13 cellular contexts compared by ENCODE assay signal in the genomic region with DNA sequence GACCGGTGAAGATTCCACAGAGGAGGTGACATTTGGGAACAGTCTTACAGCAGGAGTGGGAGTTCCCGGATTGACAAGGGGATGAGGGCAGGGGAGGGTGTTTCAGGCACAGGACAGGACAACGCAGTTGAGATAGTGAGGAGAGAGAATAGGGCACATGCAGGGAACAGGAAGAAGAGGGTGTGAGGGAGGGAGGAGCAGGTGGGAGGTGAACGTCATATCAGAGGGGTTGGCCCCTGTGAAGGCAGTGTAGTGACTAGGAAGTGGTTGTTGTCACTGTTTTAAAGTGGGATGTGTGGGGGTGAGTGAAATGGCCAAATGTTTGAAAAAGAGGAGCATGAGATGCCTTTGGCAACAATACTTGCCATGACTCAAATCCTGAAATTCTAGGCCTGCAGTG. TPM values are rescaled to one million over a fixed set of nuclear protein-coding genes. Genes with fewer than 3 reads are reported as not detected.
A peak's percentile ranks its signal among the peaks of the same experiment; 100 is the strongest.
DNase-seq lines count a peak whose midpoint lies in the region; ATAC-seq and TF ChIP-seq lines count a peak whose summit lies in the region.
"Had no signal": no experiment of that assay in that cellular context is flagged by ENCODE, and none has a peak within 500 bp of the region (broad histone marks: within the 10 kb centered on the region; RNA-seq: fewer than 3 reads in every experiment).

No MANE protein-coding gene starts in this region.

- H3K4me3 Mint-ChIP-seq in activated naive CD4-positive, alpha-beta T cell treated with anti-CD3 and anti-CD28 coated beads, Interleukin-2, amount 10 ng/mL, durations not matched to agents 7 days and 5 days = no peak overlapping the region
- H3K4me3 Mint-ChIP-seq in WTC11 = no peak overlapping the region
- H3K4me3 Mint-ChIP-seq: type B pancreatic cell had no signal

- peak overlapping the region; percentile 85 for H3K27ac Mint-ChIP-seq in activated naive CD4-positive, alpha-beta T cell treated with anti-CD3 and anti-CD28 coated beads, Interleukin-2, amount 10 ng/mL, durations not matched to agents 7 days and 5 days
- no peak overlapping the region for H3K27ac Mint-ChIP-seq in WTC11
- H3K27ac Mint-ChIP-seq: type B pancreatic cell had no signal

- DNase-seq in GM12865 (ENCODE audit: low read depth) (peak; percentile 57), T follicular helper cell (ENCODE audit: low read depth) (peak; percentile 28), foreskin fibroblast (no peak), HK-2 (ENCODE audit: unreplicated experiment) (no peak), WTC11 (ENCODE audit: low spot score) (no peak)
- peak; percentile 66 for DNase-seq in activated naive CD4-positive, alpha-beta T cell treated with anti-CD3 and anti-CD28 coated beads, Interleukin-2, amount 10 ng/mL, durations not matched to agents 7 days and 5 days
- peak; percentile 44 to 56 for DNase-seq in stimulated activated CD4-positive, alpha-beta T cell treated with anti-CD3 and anti-CD28 coated beads, Interleukin-2, amount 100 ng/mL, for 24 hours
- DNase-seq: HCEC 1CT, heart right ventricle, NCI-H187 had no signal

- peaks cover 12% of the 10 kb centered on the region for H3K9me3 Mint-ChIP-seq in activated naive CD4-positive, alpha-beta T cell treated with anti-CD3 and anti-CD28 coated beads, Interleukin-2, amount 10 ng/mL, durations not matched to agents 7 days and 5 days
- H3K9me3 Mint-ChIP-seq in WTC11 = no peaks in the 10 kb centered on the region
- H3K9me3 Mint-ChIP-seq: type B pancreatic cell had no signal

- H3K4me3 ChIP-seq in GM12865 (ENCODE audit: low read depth, low read length) (no peak overlapping the region), foreskin fibroblast (ENCODE audit: low read depth in 1 of 2, low read length in 2 of 2) (no peak overlapping the region)
- H3K4me3 ChIP-seq: dorsolateral prefrontal cortex, heart right ventricle had no signal

- no peaks in the 10 kb centered on the region for H3K27me3 Mint-ChIP-seq in activated naive CD4-positive, alpha-beta T cell treated with anti-CD3 and anti-CD28 coated beads, Interleukin-2, amount 10 ng/mL, durations not matched to agents 7 days and 5 days
- H3K27me3 Mint-ChIP-seq in WTC11 (ENCODE audit: low read depth) = peaks cover 56% of the 10 kb centered on the region

- H3K36me3 Mint-ChIP-seq in activated naive CD4-positive, alpha-beta T cell treated with anti-CD3 and anti-CD28 coated beads, Interleukin-2, amount 10 ng/mL, durations not matched to agents 7 days and 5 days = peaks cover 75% of the 10 kb centered on the region
- no peaks in the 10 kb centered on the region for H3K36me3 Mint-ChIP-seq in WTC11
- H3K36me3 Mint-ChIP-seq: type B pancreatic cell had no signal

- ATAC-seq in HG03045 (IDR thresholded peaks at IDR 0.05; ENCODE audit: unreplicated experiment) (no peak), WTC11 (no peak)
- ATAC-seq: heart right ventricle had no signal

- POLR2A ChIA-PET in WTC11 (lab: Charles Lee) = no interaction called here

- CTCF ChIA-PET in activated naive CD4-positive, alpha-beta T cell treated with anti-CD3 and anti-CD28 coated beads, Interleukin-2, amount 10 ng/mL, durations not matched to agents 7 days and 5 days (lab: Charles Lee) = no interaction called here
- CTCF ChIA-PET in WTC11 (lab: Charles Lee) = interaction anchor here (1.1 kb wide), 1 partner anchor 162 kb away, joined by 3 read pairs; no protein-coding TSS in a partner anchor

- H3K4me1 Mint-ChIP-seq in activated naive CD4-positive, alpha-beta T cell treated with anti-CD3 and anti-CD28 coated beads, Interleukin-2, amount 10 ng/mL, durations not matched to agents 7 days and 5 days = peaks cover 63% of the 10 kb centered on the region
- no peaks in the 10 kb centered on the region for H3K4me1 Mint-ChIP-seq in WTC11

- no peak for TF ChIP-seq CTCF in GM12865 (IDR thresholded peaks at IDR 0.05; ENCODE audit: insufficient read depth, low read depth, low read length, missing control alignments)
- TF ChIP-seq CTCF in foreskin fibroblast (IDR thresholded peaks at IDR 0.05; ENCODE audit: low read depth, low read length) = no peak
- TF ChIP-seq CTCF in WTC11 (IDR thresholded peaks at IDR 0.05) = no peak

TF ChIP-seq in WTC11, 78 proteins besides CTCF, POLR2A, EP300 and RAD21 (continues in another document):
- TF ChIP-seq ETV6 (CRISPR knock-in tag; IDR thresholded peaks at IDR 0.05) = no peak
- TF ChIP-seq JUN (CRISPR knock-in tag; IDR thresholded peaks at IDR 0.05) = no peak
- no peak for TF ChIP-seq TEAD4 (CRISPR knock-in tag; IDR thresholded peaks at IDR 0.05)
- no peak for TF ChIP-seq SP1 (CRISPR knock-in tag; conservative IDR thresholded peaks at IDR 0.05)
- TF ChIP-seq, protein P1, sequence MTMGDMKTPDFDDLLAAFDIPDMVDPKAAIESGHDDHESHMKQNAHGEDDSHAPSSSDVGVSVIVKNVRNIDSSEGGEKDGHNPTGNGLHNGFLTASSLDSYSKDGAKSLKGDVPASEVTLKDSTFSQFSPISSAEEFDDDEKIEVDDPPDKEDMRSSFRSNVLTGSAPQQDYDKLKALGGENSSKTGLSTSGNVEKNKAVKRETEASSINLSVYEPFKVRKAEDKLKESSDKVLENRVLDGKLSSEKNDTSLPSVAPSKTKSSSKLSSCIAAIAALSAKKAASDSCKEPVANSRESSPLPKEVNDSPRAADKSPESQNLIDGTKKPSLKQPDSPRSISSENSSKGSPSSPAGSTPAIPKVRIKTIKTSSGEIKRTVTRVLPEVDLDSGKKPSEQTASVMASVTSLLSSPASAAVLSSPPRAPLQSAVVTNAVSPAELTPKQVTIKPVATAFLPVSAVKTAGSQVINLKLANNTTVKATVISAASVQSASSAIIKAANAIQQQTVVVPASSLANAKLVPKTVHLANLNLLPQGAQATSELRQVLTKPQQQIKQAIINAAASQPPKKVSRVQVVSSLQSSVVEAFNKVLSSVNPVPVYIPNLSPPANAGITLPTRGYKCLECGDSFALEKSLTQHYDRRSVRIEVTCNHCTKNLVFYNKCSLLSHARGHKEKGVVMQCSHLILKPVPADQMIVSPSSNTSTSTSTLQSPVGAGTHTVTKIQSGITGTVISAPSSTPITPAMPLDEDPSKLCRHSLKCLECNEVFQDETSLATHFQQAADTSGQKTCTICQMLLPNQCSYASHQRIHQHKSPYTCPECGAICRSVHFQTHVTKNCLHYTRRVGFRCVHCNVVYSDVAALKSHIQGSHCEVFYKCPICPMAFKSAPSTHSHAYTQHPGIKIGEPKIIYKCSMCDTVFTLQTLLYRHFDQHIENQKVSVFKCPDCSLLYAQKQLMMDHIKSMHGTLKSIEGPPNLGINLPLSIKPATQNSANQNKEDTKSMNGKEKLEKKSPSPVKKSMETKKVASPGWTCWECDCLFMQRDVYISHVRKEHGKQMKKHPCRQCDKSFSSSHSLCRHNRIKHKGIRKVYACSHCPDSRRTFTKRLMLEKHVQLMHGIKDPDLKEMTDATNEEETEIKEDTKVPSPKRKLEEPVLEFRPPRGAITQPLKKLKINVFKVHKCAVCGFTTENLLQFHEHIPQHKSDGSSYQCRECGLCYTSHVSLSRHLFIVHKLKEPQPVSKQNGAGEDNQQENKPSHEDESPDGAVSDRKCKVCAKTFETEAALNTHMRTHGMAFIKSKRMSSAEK (CRISPR knock-in tag; IDR thresholded peaks at IDR 0.05; ENCODE audit: borderline replicate concordance) = no peak
- TF ChIP-seq GABPB1 (CRISPR knock-in tag; IDR thresholded peaks at IDR 0.05) = no peak
- no peak for TF ChIP-seq MYBL2 (CRISPR knock-in tag; IDR thresholded peaks at IDR 0.05)
- TF ChIP-seq ZNF219 (CRISPR knock-in tag; IDR thresholded peaks at IDR 0.05; ENCODE audit: borderline replicate concordance) = no peak
- TF ChIP-seq, protein P2, sequence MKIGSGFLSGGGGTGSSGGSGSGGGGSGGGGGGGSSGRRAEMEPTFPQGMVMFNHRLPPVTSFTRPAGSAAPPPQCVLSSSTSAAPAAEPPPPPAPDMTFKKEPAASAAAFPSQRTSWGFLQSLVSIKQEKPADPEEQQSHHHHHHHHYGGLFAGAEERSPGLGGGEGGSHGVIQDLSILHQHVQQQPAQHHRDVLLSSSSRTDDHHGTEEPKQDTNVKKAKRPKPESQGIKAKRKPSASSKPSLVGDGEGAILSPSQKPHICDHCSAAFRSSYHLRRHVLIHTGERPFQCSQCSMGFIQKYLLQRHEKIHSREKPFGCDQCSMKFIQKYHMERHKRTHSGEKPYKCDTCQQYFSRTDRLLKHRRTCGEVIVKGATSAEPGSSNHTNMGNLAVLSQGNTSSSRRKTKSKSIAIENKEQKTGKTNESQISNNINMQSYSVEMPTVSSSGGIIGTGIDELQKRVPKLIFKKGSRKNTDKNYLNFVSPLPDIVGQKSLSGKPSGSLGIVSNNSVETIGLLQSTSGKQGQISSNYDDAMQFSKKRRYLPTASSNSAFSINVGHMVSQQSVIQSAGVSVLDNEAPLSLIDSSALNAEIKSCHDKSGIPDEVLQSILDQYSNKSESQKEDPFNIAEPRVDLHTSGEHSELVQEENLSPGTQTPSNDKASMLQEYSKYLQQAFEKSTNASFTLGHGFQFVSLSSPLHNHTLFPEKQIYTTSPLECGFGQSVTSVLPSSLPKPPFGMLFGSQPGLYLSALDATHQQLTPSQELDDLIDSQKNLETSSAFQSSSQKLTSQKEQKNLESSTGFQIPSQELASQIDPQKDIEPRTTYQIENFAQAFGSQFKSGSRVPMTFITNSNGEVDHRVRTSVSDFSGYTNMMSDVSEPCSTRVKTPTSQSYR (CRISPR knock-in tag; IDR thresholded peaks at IDR 0.05) = no peak
- no peak for TF ChIP-seq SMAD4 (CRISPR knock-in tag; IDR thresholded peaks at IDR 0.05)
- TF ChIP-seq, protein P3, sequence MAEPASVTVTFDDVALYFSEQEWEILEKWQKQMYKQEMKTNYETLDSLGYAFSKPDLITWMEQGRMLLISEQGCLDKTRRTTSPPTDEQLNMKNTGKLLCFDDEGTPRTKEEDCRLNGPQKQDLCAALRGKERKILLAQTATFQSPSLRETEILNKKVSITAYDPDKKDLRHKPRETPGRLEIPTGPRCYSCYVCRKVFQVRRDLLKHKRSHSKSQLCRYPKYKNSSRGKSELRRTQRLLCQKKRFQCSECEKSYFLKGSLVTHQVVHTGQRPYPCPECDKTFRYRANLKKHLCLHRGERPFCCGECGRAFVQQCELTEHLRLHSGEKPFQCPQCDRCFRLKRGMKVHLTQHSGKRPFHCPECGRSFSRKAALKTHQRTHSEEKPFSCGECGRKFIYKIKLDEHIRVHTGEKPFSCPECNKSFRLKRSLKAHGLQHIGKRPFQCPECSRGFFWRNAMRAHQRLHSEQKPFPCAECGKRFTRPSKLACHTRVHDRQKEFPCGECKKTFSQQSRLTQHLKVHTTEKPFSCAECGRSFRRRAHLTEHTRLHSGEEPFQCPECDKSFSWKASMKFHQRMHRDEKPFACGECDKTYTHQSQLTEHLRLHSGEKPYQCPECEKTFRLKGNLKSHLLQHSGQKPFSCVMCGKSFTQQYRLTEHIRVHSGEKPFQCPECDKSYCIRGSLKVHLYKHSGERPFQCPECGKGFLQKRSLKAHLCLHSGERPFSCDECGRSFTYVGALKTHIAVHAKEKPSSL (CRISPR knock-in tag; conservative IDR thresholded peaks at IDR 0.05) = no peak
- no peak for TF ChIP-seq SMAD3 (CRISPR knock-in tag; IDR thresholded peaks at IDR 0.05; ENCODE audit: borderline replicate concordance)
- no peak for TF ChIP-seq NFE2L1 (CRISPR knock-in tag; IDR thresholded peaks at IDR 0.05)

RNA-seq across cellular contexts. Expression of a gene that starts 12.2 kb away (rescaled TPM):
- total RNA-seq in WTC11 (2021) = 6.9 to 13.4 TPM (median 11.3 TPM) in 3 replicates

Comparison
In these comparisons a context has a peak if more than half of its experiments do, and no peak if none do; other contexts are left out.
1. DNase-seq: peak in GM12865 (single experiment), T follicular helper cell (single experiment), activated naive CD4-positive, alpha-beta T cell treated with anti-CD3 and anti-CD28 coated beads, Interleukin-2, amount 10 ng/mL, durations not matched to agents 7 days and 5 days (single experiment) and stimulated activated CD4-positive, alpha-beta T cell treated with anti-CD3 and anti-CD28 coated beads, Interleukin-2, amount 100 ng/mL, for 24 hours (2 of 2); none in foreskin fibroblast (0 of 2), HK-2 (single experiment) and WTC11 (single experiment).